Comparison of ENCODE assay signal across 17 cellular contexts in the genomic region with DNA sequence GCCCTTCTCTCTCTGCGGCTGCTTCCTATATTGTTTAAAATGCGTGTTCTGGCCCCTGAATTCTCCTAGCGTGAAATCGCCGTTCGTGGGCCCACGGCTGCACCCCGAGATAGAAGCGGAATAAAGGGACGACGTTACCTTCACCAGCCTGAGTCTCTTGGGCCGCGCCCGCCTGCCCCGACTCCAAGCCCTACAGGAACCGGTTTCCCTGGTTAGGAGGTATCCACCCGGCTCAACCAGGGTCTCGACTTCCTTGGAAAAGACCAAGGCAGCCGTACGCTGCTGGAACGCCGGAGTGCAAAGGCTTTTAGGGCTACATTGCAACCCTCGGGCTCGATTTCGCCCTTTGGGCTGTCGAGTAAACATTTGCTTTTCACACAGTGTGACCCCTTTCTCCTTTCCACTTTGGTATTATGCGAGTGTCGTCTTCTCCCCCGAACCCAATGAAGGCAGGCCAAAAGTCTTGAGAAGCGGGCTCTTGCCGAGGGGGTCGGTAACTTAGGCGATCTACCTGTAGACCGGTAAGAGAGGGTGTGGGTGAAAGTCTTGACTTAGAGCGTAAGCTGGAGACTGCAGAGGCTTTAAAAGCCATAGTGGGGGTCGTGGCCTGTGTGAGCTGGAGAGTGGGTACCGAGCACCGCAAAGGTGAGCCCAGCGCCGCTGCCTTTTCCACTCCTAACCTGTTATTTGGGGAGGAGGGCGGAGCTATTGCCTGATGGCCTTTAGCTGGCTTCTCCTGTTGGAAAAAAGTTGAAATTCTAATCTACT. TPM values are rescaled to one million over a fixed set of nuclear protein-coding genes. Genes with fewer than 3 reads are reported as not detected.
A peak's percentile ranks its signal among the peaks of the same experiment; 100 is the strongest.
DNase-seq lines count a peak whose midpoint lies in the region; ATAC-seq and TF ChIP-seq lines count a peak whose summit lies in the region.
"Had no signal": no experiment of that assay in that cellular context is flagged by ENCODE, and none has a peak within 500 bp of the region (broad histone marks: within the 10 kb centered on the region; RNA-seq: fewer than 3 reads in every experiment).

No MANE protein-coding gene starts in this region.

- no peak overlapping the region for H2AFZ ChIP-seq in neural cell (ENCODE audit: low read depth, low read length)

- H3K36me3 Mint-ChIP-seq in CD4-positive, alpha-beta T cell (ENCODE audit: low read depth), result no peaks in the 10 kb centered on the region
- H3K36me3 Mint-ChIP-seq in activated T-helper 2 cell treated with anti-CD3 and anti-CD28 coated beads, Interferon-gamma antibody, Interleukin-2, Interleukin-4, amounts not matched to agents 10 μg/mL and 5 μg/mL and 100 μg/mL, durations not matched to agents 14 hours and 24 hours and 36 hours (ENCODE audit: low read depth), result peaks cover 5% of the 10 kb centered on the region

- peaks cover 53% of the 10 kb centered on the region for H3K27me3 Mint-ChIP-seq in CD4-positive, alpha-beta T cell
- H3K27me3 Mint-ChIP-seq in activated T-helper 2 cell treated with anti-CD3 and anti-CD28 coated beads, Interferon-gamma antibody, Interleukin-2, Interleukin-4, amounts not matched to agents 10 μg/mL and 5 μg/mL and 100 μg/mL, durations not matched to agents 14 hours and 24 hours and 36 hours (ENCODE audit: low read depth), result peaks cover 64% of the 10 kb centered on the region

- H3K4me3 ChIP-seq in iPS DF 6.9 (ENCODE audit: low read length) (peak overlapping the region; percentile 99), neural cell (ENCODE audit: low read length) (peak overlapping the region; percentile 97)
- H3K4me3 ChIP-seq: gastroesophageal sphincter had no signal

- ATAC-seq in CD4-positive, alpha-beta T cell (ENCODE audit: poor library complexity), result no peak
- ATAC-seq: gastroesophageal sphincter, psoas muscle had no signal

- H3K79me2 ChIP-seq in neural cell (replicated peaks; ENCODE audit: insufficient read depth, low read length), result peaks cover 67% of the 10 kb centered on the region

- peak overlapping the region; percentile 76 for H3K4me2 ChIP-seq in neural cell (ENCODE audit: low read length)

- TF ChIP-seq CTCF in CD4-positive, alpha-beta T cell (IDR thresholded peaks at IDR 0.05), result no peak
- TF ChIP-seq CTCF in neural cell (IDR thresholded peaks at IDR 0.05; ENCODE audit: poor library complexity, severe bottlenecking), result no peak

- no peak for DNase-seq in CD4-positive, alpha-beta T cell
- DNase-seq in HuH-7.5 (ENCODE audit: low spot score) (peak; percentile 71), iPS DF 6.9 (ENCODE audit: low read depth, low spot score) (no peak), NCI-H226 (no peak), NOMO-1 (lab: John Stamatoyannopoulos, UW; ENCODE audit: unreplicated experiment in 2 of 2) (no peak), mucosa of gallbladder (ENCODE audit: low spot score) (no peak)
- no peak for DNase-seq in activated T-helper 2 cell treated with anti-CD3 and anti-CD28 coated beads, Interferon-gamma antibody, Interleukin-2, Interleukin-4, amounts not matched to agents 10 μg/mL and 5 μg/mL and 100 μg/mL, durations not matched to agents 14 hours and 24 hours and 36 hours (ENCODE audit: low spot score)
- DNase-seq: activated naive CD4-positive, alpha-beta T cell treated with anti-CD3 and anti-CD28 coated beads, Interleukin-2, amount 50 U/mL, for 16 hours; NCI-H2081; psoas muscle; SHP77; stimulated activated CD4-positive, alpha-beta T cell treated with anti-CD3 and anti-CD28 coated beads, Interleukin-2, amount 100 ng/mL, for 24 hours had no signal

- CTCF ChIA-PET in CD4-positive, alpha-beta T cell (lab: Charles Lee), result no interaction called here

- H3K9me2 ChIP-seq in neural cell (ENCODE audit: insufficient read depth, low read length), result no peaks in the 10 kb centered on the region

- H3K9me3 ChIP-seq in CD4-positive, alpha-beta T cell (ENCODE audit: control insufficient read depth, low read length), result no peaks in the 10 kb centered on the region
- H3K9me3 ChIP-seq in iPS DF 6.9 (ENCODE audit: control insufficient read depth, insufficient read depth, low read length) (no peaks in the 10 kb centered on the region), neural cell (ENCODE audit: low read length) (no peaks in the 10 kb centered on the region)
- H3K9me3 ChIP-seq: gastroesophageal sphincter, psoas muscle had no signal

- peak overlapping the region; percentile 90 for H3K9ac ChIP-seq in neural cell (ENCODE audit: low read length)

- H3K36me3 ChIP-seq in iPS DF 6.9 (ENCODE audit: control insufficient read depth, insufficient read depth, low read length) (peaks cover 30% of the 10 kb centered on the region), neural cell (ENCODE audit: insufficient read depth, low read length) (no peaks in the 10 kb centered on the region)
- H3K36me3 ChIP-seq: gastroesophageal sphincter had no signal

- TF ChIP-seq EP300 in neural cell (conservative IDR thresholded peaks at IDR 0.05; ENCODE audit: poor library complexity, severe bottlenecking), result no peak

- H3K27me3 ChIP-seq in CD4-positive, alpha-beta T cell (ENCODE audit: control insufficient read depth, insufficient read depth, low read length), result peaks cover 43% of the 10 kb centered on the region
- no peaks in the 10 kb centered on the region for H3K27me3 ChIP-seq in iPS DF 6.9 (ENCODE audit: control insufficient read depth, insufficient read depth, low read length)
- H3K27me3 ChIP-seq in neural cell (ENCODE audit: insufficient read depth, low read depth, low read length), result peaks cover 58% of the 10 kb centered on the region

- POLR2A ChIA-PET in CD4-positive, alpha-beta T cell (lab: Charles Lee), result no interaction called here

- WGBS in iPS DF 6.9 (ENCODE audit: insufficient coverage, insufficient read length), result no CpG with 5 or more reads among the region's 41 CpGs

- no peaks in the 10 kb centered on the region for H3F3A ChIP-seq in neural cell (ENCODE audit: insufficient read depth, low read length, poor library complexity, severe bottlenecking)

- intact Hi-C loops in CD4-positive, alpha-beta T cell (cut with DNase I, micrococcal nuclease), result no loop called here
- intact Hi-C loops in activated T-helper 2 cell treated with anti-CD3 and anti-CD28 coated beads, Interferon-gamma antibody, Interleukin-2, Interleukin-4, amounts not matched to agents 10 μg/mL and 5 μg/mL and 100 μg/mL, durations not matched to agents 14 hours and 24 hours and 36 hours (cut with micrococcal nuclease), result loop anchor here (5.0 kb wide), 1 partner anchor 398 kb away; the partner anchor contains the start of gene SUSD5

- H3K4me1 Mint-ChIP-seq in CD4-positive, alpha-beta T cell (ENCODE audit: low read depth), result peaks cover under 1% of the 10 kb centered on the region
- peaks cover 18% of the 10 kb centered on the region for H3K4me1 Mint-ChIP-seq in activated T-helper 2 cell treated with anti-CD3 and anti-CD28 coated beads, Interferon-gamma antibody, Interleukin-2, Interleukin-4, amounts not matched to agents 10 μg/mL and 5 μg/mL and 100 μg/mL, durations not matched to agents 14 hours and 24 hours and 36 hours (ENCODE audit: low read depth)

- no peak overlapping the region for H3K27ac ChIP-seq in CD4-positive, alpha-beta T cell (ENCODE audit: low read depth, low read length)
- H3K27ac ChIP-seq in iPS DF 6.9 (ENCODE audit: low read length), result no peak overlapping the region
- no peak overlapping the region for H3K27ac ChIP-seq in neural cell (ENCODE audit: low read length)
- H3K27ac ChIP-seq: gastroesophageal sphincter, psoas muscle had no signal

- H3K27ac Mint-ChIP-seq in CD4-positive, alpha-beta T cell, result no peak overlapping the region
- no peak overlapping the region for H3K27ac Mint-ChIP-seq in activated T-helper 2 cell treated with anti-CD3 and anti-CD28 coated beads, Interferon-gamma antibody, Interleukin-2, Interleukin-4, amounts not matched to agents 10 μg/mL and 5 μg/mL and 100 μg/mL, durations not matched to agents 14 hours and 24 hours and 36 hours

- H3K4me1 ChIP-seq in iPS DF 6.9 (ENCODE audit: control insufficient read depth, insufficient read depth, low read length), result peaks cover 5% of the 10 kb centered on the region; the same call in 1 of the 2 replicates

- no peaks in the 10 kb centered on the region for H3K9me3 Mint-ChIP-seq in CD4-positive, alpha-beta T cell
- H3K9me3 Mint-ChIP-seq in activated T-helper 2 cell treated with anti-CD3 and anti-CD28 coated beads, Interferon-gamma antibody, Interleukin-2, Interleukin-4, amounts not matched to agents 10 μg/mL and 5 μg/mL and 100 μg/mL, durations not matched to agents 14 hours and 24 hours and 36 hours, result no peaks in the 10 kb centered on the region

- TF ChIP-seq RAD21 in neural cell (conservative IDR thresholded peaks at IDR 0.05), result no peak

- H4K20me1 ChIP-seq in neural cell (ENCODE audit: insufficient read depth), result peaks cover 38% of the 10 kb centered on the region

- peak overlapping the region; percentile 25 for H3K4me3 Mint-ChIP-seq in CD4-positive, alpha-beta T cell
- no peak overlapping the region for H3K4me3 Mint-ChIP-seq in activated T-helper 2 cell treated with anti-CD3 and anti-CD28 coated beads, Interferon-gamma antibody, Interleukin-2, Interleukin-4, amounts not matched to agents 10 μg/mL and 5 μg/mL and 100 μg/mL, durations not matched to agents 14 hours and 24 hours and 36 hours (ENCODE audit: low read depth)

TF ChIP-seq in neural cell, 6 proteins besides CTCF, POLR2A, EP300 and RAD21:
- TF ChIP-seq POLR2AphosphoS5 (IDR thresholded peaks at IDR 0.05) (peak; percentile 29), MXI1 (conservative IDR thresholded peaks at IDR 0.05; ENCODE audit: poor library complexity, severe bottlenecking) (no peak), TAF1 (IDR thresholded peaks at IDR 0.05; ENCODE audit: low read depth) (no peak), SMC3 (conservative IDR thresholded peaks at IDR 0.05; ENCODE audit: poor library complexity) (no peak), EZH2 (IDR thresholded peaks at IDR 0.05; ENCODE audit: borderline replicate concordance, insufficient read depth, low read length, poor library complexity, severe bottlenecking) (no peak)

RNA-seq across cellular contexts. Expression of gene TRIM71, which starts 2.0 kb away (rescaled TPM):
- under 1 TPM in 1 of 2 experiments, not detected in 1; 0.03 TPM for total RNA-seq in CD4-positive, alpha-beta T cell
- polyA plus RNA-seq in neural cell, result 3.7 and 4.0 TPM in 2 replicates
- 10.0 and 13.0 TPM in 2 replicates for polyA minus RNA-seq in neural cell
- 0.05 and 0.07 TPM in 2 replicates for total RNA-seq in activated T-helper 2 cell treated with anti-CD3 and anti-CD28 coated beads, Interferon-gamma antibody, Interleukin-2, Interleukin-4, amounts not matched to agents 10 μg/mL and 5 μg/mL and 100 μg/mL, durations not matched to agents 14 hours and 24 hours and 36 hours
- 0.37 TPM for total RNA-seq in mucosa of gallbladder
- total RNA-seq: cardiac septum, gastroesophageal sphincter, LHCN-M2, psoas muscle had no signal
- polyA plus RNA-seq: urinary bladder had no signal
